ENCODE assay signal across 14 cellular contexts in the genomic region with DNA sequence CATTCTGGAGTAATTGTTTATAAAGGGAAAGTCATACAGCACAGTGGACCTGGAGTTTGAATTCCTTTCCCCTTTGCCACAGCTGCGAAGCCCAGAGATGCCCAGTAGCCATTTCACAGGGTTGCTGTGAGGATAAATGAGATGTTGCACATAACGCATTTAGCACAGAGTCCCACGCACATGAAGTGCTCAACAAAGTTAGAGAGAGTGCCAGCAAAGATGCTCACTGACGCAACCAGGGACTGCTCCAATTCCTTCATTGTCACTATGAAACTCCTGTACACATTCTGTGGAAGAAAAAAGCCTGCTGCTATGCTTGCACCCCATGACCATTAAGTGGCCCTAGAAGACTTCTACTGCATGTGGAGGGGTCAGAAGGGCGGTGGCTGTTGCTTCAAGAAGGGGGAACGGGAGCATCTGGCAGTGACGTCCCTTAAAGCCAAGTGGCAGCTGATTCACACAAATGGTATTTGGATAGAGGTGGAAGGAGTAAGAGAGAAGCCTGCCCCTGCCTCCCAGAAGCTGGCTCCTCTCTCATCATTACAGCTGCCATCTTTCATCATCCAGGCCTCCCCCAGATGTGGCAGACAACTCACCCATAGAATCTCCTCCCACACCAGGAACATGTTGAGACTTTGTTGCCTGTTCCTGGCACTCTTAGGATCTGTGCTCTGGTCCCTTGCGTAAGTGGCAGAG. TPM values are rescaled to one million over a fixed set of nuclear protein-coding genes. Genes with fewer than 3 reads are reported as not detected.
A peak's percentile ranks its signal among the peaks of the same experiment; 100 is the strongest.
DNase-seq lines count a peak whose midpoint lies in the region; ATAC-seq, FAIRE-seq and TF ChIP-seq lines count a peak whose summit lies in the region.
"Had no signal": no experiment of that assay in that cellular context is flagged by ENCODE, and none has a peak within 500 bp of the region (broad histone marks: within the 10 kb centered on the region; RNA-seq: fewer than 3 reads in every experiment).

No MANE protein-coding gene starts in this region.

- peak; percentile 36 for FAIRE-seq in keratinocyte (lab: Jason Lieb, UNC)
- FAIRE-seq: A204.1, frontal cortex, kidney had no signal

- H3K9me1 ChIP-seq in keratinocyte (ENCODE audit: control insufficient read depth, extremely low read depth, insufficient read depth, low read length): no peaks in the 10 kb centered on the region

- H4K20me1 ChIP-seq in keratinocyte (ENCODE audit: control insufficient read depth, extremely low read depth, insufficient read depth, low read length): no peaks in the 10 kb centered on the region

- no peaks in the 10 kb centered on the region for H3K27me3 ChIP-seq in keratinocyte (ENCODE audit: control insufficient read depth, extremely low read depth, insufficient read depth, low read length)
- H3K27me3 ChIP-seq: thyroid gland had no signal

- peaks cover 16% of the 10 kb centered on the region for H3K4me1 ChIP-seq in keratinocyte (ENCODE audit: control insufficient read depth, extremely low read depth, insufficient read depth, low read length)
- H3K4me1 ChIP-seq: Caco-2, thyroid gland had no signal

- no peaks in the 10 kb centered on the region for H3K79me2 ChIP-seq in keratinocyte (ENCODE audit: control insufficient read depth, insufficient read depth, low read length)

- dilution Hi-C loops in keratinocyte (cut with MboI; ENCODE audit: extremely low pct_ligation_motif_present, low sequenced_read_pairs): no loop called here

- TF ChIP-seq CTCF in keratinocyte (optimal IDR thresholded peaks at IDR 0.05 in 1 of 3, IDR thresholded peaks at IDR 0.05 in 1 of 3, conservative IDR thresholded peaks at IDR 0.05 in 1 of 3; ENCODE audit: extremely low read depth in 1 of 3, insufficient read depth in 2 of 3, low read length in 3 of 3): no peak

- intact Hi-C loops in Right ventricle myocardium inferior (cut with DNase I): no loop called here
- intact Hi-C loops in cardiac septum (cut with DNase I): no loop called here

- no peak overlapping the region for H3K9ac ChIP-seq in keratinocyte (ENCODE audit: control insufficient read depth, extremely low read depth, insufficient read depth, low read length)

- peak overlapping the region; percentile 20 for H3K4me2 ChIP-seq in keratinocyte (ENCODE audit: control insufficient read depth, extremely low read depth, insufficient read depth, low read depth, low read length)

- ATAC-seq in Right ventricle myocardium inferior: peak; percentile 80
- no peak for ATAC-seq in GM21526 (IDR thresholded peaks at IDR 0.05; ENCODE audit: low FRiP score, unreplicated experiment)
- no peak for ATAC-seq in HG03469 (IDR thresholded peaks at IDR 0.05; ENCODE audit: unreplicated experiment)
- ATAC-seq in GM21360 (IDR thresholded peaks at IDR 0.05; ENCODE audit: unreplicated experiment): no peak
- ATAC-seq in GM18870 (IDR thresholded peaks at IDR 0.05; ENCODE audit: unreplicated experiment): no peak

- H2AFZ ChIP-seq in keratinocyte (ENCODE audit: control insufficient read depth, low read length): no peak overlapping the region

- H3K36me3 ChIP-seq in keratinocyte (ENCODE audit: control insufficient read depth in 2 of 2, extremely low read depth in 1 of 2, insufficient read depth in 2 of 2, low read length in 2 of 2): no peaks in the 10 kb centered on the region
- H3K36me3 ChIP-seq: thyroid gland had no signal

- H3K9me3 ChIP-seq in keratinocyte (ENCODE audit: control insufficient read depth, low read depth, low read length): no peaks in the 10 kb centered on the region
- H3K9me3 ChIP-seq: Caco-2, thyroid gland had no signal

- DNase-seq in Right ventricle myocardium inferior (ENCODE audit: missing footprints) (no peak), cardiac septum (ENCODE audit: low spot score) (no peak), astrocyte of the hippocampus (ENCODE audit: low read depth, low spot score) (peak; percentile 16), keratinocyte (ENCODE audit: low read depth, low spot score) (no peak)
- DNase-seq: Caco-2, kidney, OCI-M1, thyroid gland had no signal

- no peak overlapping the region for H3K4me3 ChIP-seq in keratinocyte (ENCODE audit: control insufficient read depth in 2 of 3, extremely low read depth in 1 of 3, insufficient read depth in 2 of 3, low read depth in 1 of 3, low read length in 3 of 3)
- H3K4me3 ChIP-seq: thyroid gland had no signal

- no peak overlapping the region for H3K27ac ChIP-seq in keratinocyte (ENCODE audit: control insufficient read depth, insufficient read depth, low read length)
- H3K27ac ChIP-seq: thyroid gland had no signal

RNA-seq across cellular contexts. Expression of a gene that starts 26.5 kb away (rescaled TPM):
- total RNA-seq in Right ventricle myocardium inferior (1.7 TPM), cardiac septum (1.9 TPM)
- 12.6 to 19.6 TPM (median 17.6 TPM) in 3 replicates for polyA plus RNA-seq in keratinocyte
- polyA plus RNA-seq in keratinocyte (2011; ENCODE audit: low read depth): 12.1 TPM
- polyA plus RNA-seq in keratinocyte (2011; cell fraction: cytosol; rRNA removed): 8.6 and 17.0 TPM in 2 replicates
- 19.2 and 22.5 TPM in 2 replicates for polyA plus RNA-seq in keratinocyte (2011; cell fraction: nucleus; rRNA removed)
- 8.1 and 14.6 TPM in 2 replicates for polyA plus RNA-seq in keratinocyte (2012; ENCODE audit: low replicate concordance)
- 5.3 to 43.1 TPM (median 28.7 TPM) in 3 replicates for polyA minus RNA-seq in keratinocyte
- 9.6 TPM for polyA minus RNA-seq in keratinocyte (2011; cell fraction: cytosol; rRNA and poly(A)+ RNA removed)
- polyA minus RNA-seq in keratinocyte (2011; cell fraction: nucleus; rRNA and poly(A)+ RNA removed): 16.9 and 26.4 TPM in 2 replicates
